ENCODE assay signal across 13 cellular contexts in genomic region chr10:104416851-104417250, GRCh38.
DNase-seq lines count a peak whose midpoint lies in the region; ATAC-seq and TF ChIP-seq lines count a peak whose summit lies in the region.
"Had no signal": no experiment of that assay in that cellular context is flagged by ENCODE, and none has a peak within 500 bp of the region (broad histone marks: within the 10 kb centered on the region; RNA-seq: fewer than 3 reads in every experiment).

No MANE protein-coding gene starts in this region.

- no peak overlapping the region for H3K27ac Mint-ChIP-seq in T-helper 2 cell treated with Interferon-gamma antibody and Interleukin-4, amounts not matched to agents 5 μg/mL and 100 μg/mL, for 36 hours
- no peak overlapping the region for H3K27ac Mint-ChIP-seq in activated CD4-positive, alpha-beta T cell treated with anti-CD3 and anti-CD28 coated beads, Interleukin-2, amount 10 ng/mL, durations not matched to agents 7 days and 5 days

- H3K27me3 ChIP-seq in A673 (replicated peaks; ENCODE audit: insufficient read depth, low read depth, low read length, poor library complexity): no peaks in the 10 kb centered on the region
- H3K27me3 ChIP-seq in KMS-11 (ENCODE audit: insufficient read depth, low read depth): no peaks in the 10 kb centered on the region
- no peaks in the 10 kb centered on the region for H3K27me3 ChIP-seq in foreskin keratinocyte
- H3K27me3 ChIP-seq: BLaER1 had no signal

- peak; percentile 17 for DNase-seq in A673 (ENCODE audit: low spot score)
- DNase-seq in foreskin keratinocyte: no peak
- DNase-seq in myocyte (ENCODE audit: low read depth): peak; percentile 30
- no peak for DNase-seq in T-helper 2 cell treated with Interferon-gamma antibody and Interleukin-4, amounts not matched to agents 5 μg/mL and 100 μg/mL, for 36 hours (ENCODE audit: low spot score)
- no peak for DNase-seq in activated CD4-positive, alpha-beta T cell treated with anti-CD3 and anti-CD28 coated beads, Interleukin-2, amount 10 ng/mL, durations not matched to agents 7 days and 5 days
- DNase-seq in stimulated activated CD4-positive, alpha-beta T cell treated with anti-CD3 and anti-CD28 coated beads, Interleukin-2, amount 100 ng/mL, for 24 hours: no peak
- DNase-seq: CD4-positive, CD25-positive, alpha-beta regulatory T cell; DMS53 had no signal

- no peak overlapping the region for H3K4me3 Mint-ChIP-seq in T-helper 2 cell treated with Interferon-gamma antibody and Interleukin-4, amounts not matched to agents 5 μg/mL and 100 μg/mL, for 36 hours
- no peak overlapping the region for H3K4me3 Mint-ChIP-seq in activated CD4-positive, alpha-beta T cell treated with anti-CD3 and anti-CD28 coated beads, Interleukin-2, amount 10 ng/mL, durations not matched to agents 7 days and 5 days
- H3K4me3 Mint-ChIP-seq: CD4-positive, CD25-positive, alpha-beta regulatory T cell had no signal

- 0 out of 2 replicates have a peak overlapping the region, but pooled peaks have one; percentile 13 for H3K4me2 ChIP-seq in KMS-11
- H3K4me2 ChIP-seq: BLaER1 had no signal

- CTCF ChIA-PET in A673 (lab: Charles Lee): no interaction called here
- CTCF ChIA-PET in activated CD4-positive, alpha-beta T cell treated with anti-CD3 and anti-CD28 coated beads, Interleukin-2, amount 10 ng/mL, durations not matched to agents 7 days and 5 days (lab: Charles Lee): interaction anchor here (1.5 to 1.7 kb wide), 2 partner anchors 15 to 22 kb away, joined by 3 to 4 read pairs; no protein-coding TSS in a partner anchor

- H3K27ac ChIP-seq in A673 (ENCODE audit: low read depth, low read length, poor library complexity, severe bottlenecking) (no peak overlapping the region), KMS-11 (no peak overlapping the region), foreskin keratinocyte (peak overlapping the region; percentile 16)
- H3K27ac ChIP-seq: 22Rv1, BLaER1, HL-60 had no signal

- ATAC-seq in foreskin keratinocyte: no peak
- ATAC-seq in GM21381 (IDR thresholded peaks at IDR 0.05; ENCODE audit: unreplicated experiment): no peak

- H3K36me3 ChIP-seq in A673 (ENCODE audit: insufficient read depth, low read length, poor library complexity, severe bottlenecking) (no peaks in the 10 kb centered on the region), KMS-11 (ENCODE audit: insufficient read depth) (no peaks in the 10 kb centered on the region)
- H3K36me3 ChIP-seq: BLaER1 had no signal

- H4K20me1 ChIP-seq in KMS-11 (ENCODE audit: insufficient read depth): no peaks in the 10 kb centered on the region
- H4K20me1 ChIP-seq: BLaER1 had no signal

- TF ChIP-seq CTCF in A673 (conservative IDR thresholded peaks at IDR 0.05; ENCODE audit: low read depth, low read length): no peak
- TF ChIP-seq CTCF in KMS-11 (conservative IDR thresholded peaks at IDR 0.05; ENCODE audit: low read depth, low read length): no peak
- no peak for TF ChIP-seq CTCF in foreskin keratinocyte (conservative IDR thresholded peaks at IDR 0.05)

- H3K4me3 ChIP-seq in A673 (ENCODE audit: low read depth, low read length, poor library complexity, severe bottlenecking) (no peak overlapping the region), KMS-11 (IDR thresholded peaks at IDR 0.05; ENCODE audit: insufficient read depth, low read depth, low read length) (no peak overlapping the region)
- H3K4me3 ChIP-seq: BLaER1 had no signal

- no peak overlapping the region for H3K9ac ChIP-seq in KMS-11
- H3K9ac ChIP-seq: BLaER1 had no signal

- POLR2A ChIA-PET in A673 (lab: Charles Lee; ENCODE audit: low non-redundant PET): no interaction called here
- POLR2A ChIA-PET in activated CD4-positive, alpha-beta T cell treated with anti-CD3 and anti-CD28 coated beads, Interleukin-2, amount 10 ng/mL, durations not matched to agents 7 days and 5 days (lab: Charles Lee): no interaction called here

- no peaks in the 10 kb centered on the region for H3K9me3 ChIP-seq in A673 (ENCODE audit: low read depth, low read length, poor library complexity, severe bottlenecking)

- H3K36me3 Mint-ChIP-seq in T-helper 2 cell treated with Interferon-gamma antibody and Interleukin-4, amounts not matched to agents 5 μg/mL and 100 μg/mL, for 36 hours (ENCODE audit: low read depth): no peaks in the 10 kb centered on the region
- H3K36me3 Mint-ChIP-seq in activated CD4-positive, alpha-beta T cell treated with anti-CD3 and anti-CD28 coated beads, Interleukin-2, amount 10 ng/mL, durations not matched to agents 7 days and 5 days (ENCODE audit: low read depth): no peaks in the 10 kb centered on the region
- H3K36me3 Mint-ChIP-seq: CD4-positive, CD25-positive, alpha-beta regulatory T cell had no signal

- H3K9me3 Mint-ChIP-seq in T-helper 2 cell treated with Interferon-gamma antibody and Interleukin-4, amounts not matched to agents 5 μg/mL and 100 μg/mL, for 36 hours: no peaks in the 10 kb centered on the region
- no peaks in the 10 kb centered on the region for H3K9me3 Mint-ChIP-seq in activated CD4-positive, alpha-beta T cell treated with anti-CD3 and anti-CD28 coated beads, Interleukin-2, amount 10 ng/mL, durations not matched to agents 7 days and 5 days

- BruUV-seq in A673 (replicated peaks; lab: Mats Ljungman, UMichigan): no TSS peak

- H2AFZ ChIP-seq in KMS-11 (ENCODE audit: low read depth): no peak overlapping the region

- H3K4me1 Mint-ChIP-seq in T-helper 2 cell treated with Interferon-gamma antibody and Interleukin-4, amounts not matched to agents 5 μg/mL and 100 μg/mL, for 36 hours (ENCODE audit: low read depth): no peaks in the 10 kb centered on the region
- no peaks in the 10 kb centered on the region for H3K4me1 Mint-ChIP-seq in activated CD4-positive, alpha-beta T cell treated with anti-CD3 and anti-CD28 coated beads, Interleukin-2, amount 10 ng/mL, durations not matched to agents 7 days and 5 days
- H3K4me1 Mint-ChIP-seq: CD4-positive, CD25-positive, alpha-beta regulatory T cell had no signal

- intact Hi-C loops in A673 (cut with micrococcal nuclease; ENCODE audit: unreplicated experiment): no loop called here

- peaks cover 6% of the 10 kb centered on the region for H3K27me3 Mint-ChIP-seq in T-helper 2 cell treated with Interferon-gamma antibody and Interleukin-4, amounts not matched to agents 5 μg/mL and 100 μg/mL, for 36 hours (ENCODE audit: low read depth)
- H3K27me3 Mint-ChIP-seq in activated CD4-positive, alpha-beta T cell treated with anti-CD3 and anti-CD28 coated beads, Interleukin-2, amount 10 ng/mL, durations not matched to agents 7 days and 5 days: peaks cover 2% of the 10 kb centered on the region

- no peaks in the 10 kb centered on the region for H3K79me2 ChIP-seq in KMS-11 (ENCODE audit: insufficient read depth, low read depth)

- no peaks in the 10 kb centered on the region for H3K4me1 ChIP-seq in A673 (ENCODE audit: insufficient read depth, low read length, poor library complexity, severe bottlenecking)
- peaks cover 14% of the 10 kb centered on the region for H3K4me1 ChIP-seq in KMS-11 (ENCODE audit: low read depth, poor library complexity, severe bottlenecking)
- H3K4me1 ChIP-seq in foreskin keratinocyte: peaks cover 19% of the 10 kb centered on the region
- H3K4me1 ChIP-seq: BLaER1 had no signal

Comparison
In these comparisons a context has a peak if more than half of its experiments do, and no peak if none do; other contexts are left out.
1. DNase-seq: peak in A673 (single experiment) and myocyte (single experiment); none in foreskin keratinocyte (0 of 2), T-helper 2 cell treated with Interferon-gamma antibody and Interleukin-4, amounts not matched to agents 5 μg/mL and 100 μg/mL, for 36 hours (single experiment), activated CD4-positive, alpha-beta T cell treated with anti-CD3 and anti-CD28 coated beads, Interleukin-2, amount 10 ng/mL, durations not matched to agents 7 days and 5 days (single experiment) and stimulated activated CD4-positive, alpha-beta T cell treated with anti-CD3 and anti-CD28 coated beads, Interleukin-2, amount 100 ng/mL, for 24 hours (0 of 2).